In genomic region chr5:139394654-139395566, GRCh38 we compare ENCODE assay signal across 8 cellular contexts. TPM values are rescaled to one million over a fixed set of nuclear protein-coding genes. Genes with fewer than 3 reads are reported as not detected.
A peak's percentile ranks its signal among the peaks of the same experiment; 100 is the strongest.
DNase-seq lines count a peak whose midpoint lies in the region; ATAC-seq and TF ChIP-seq lines count a peak whose summit lies in the region.

TSS of gene PROB1 (minus strand) at chr5:139395104. CDS start at chr5:139395081, 23 bp downstream.

- WGBS in thymus: 83% methylated on average over 76 of the region's 76 CpGs

- peak within 1 kb of the TSS; percentile 97 for H3K27ac Mint-ChIP-seq in activated CD4-positive, alpha-beta T cell treated with anti-CD3 and anti-CD28 coated beads, Interleukin-2, amount 10 ng/mL, durations not matched to agents 24 days and 14 days

- intact Hi-C loops in activated CD4-positive, alpha-beta T cell treated with anti-CD3 and anti-CD28 coated beads, Interleukin-2, amount 10 ng/mL, durations not matched to agents 24 days and 14 days (cut with micrococcal nuclease): loop anchor here (5.0 kb wide), 1 partner anchor 743 kb away; no protein-coding TSS in a partner anchor
- intact Hi-C loops in lower lobe of right lung (cut with DNase I): no loop called here

- H3K9me3 Mint-ChIP-seq in activated CD4-positive, alpha-beta T cell treated with anti-CD3 and anti-CD28 coated beads, Interleukin-2, amount 10 ng/mL, durations not matched to agents 24 days and 14 days: no peaks in the 10 kb centered on the region

- H3K4me3 ChIP-seq in lower lobe of right lung: peak within 1 kb of the TSS; percentile 65
- peak within 1 kb of the TSS; percentile 79 for H3K4me3 ChIP-seq in thymus (ENCODE audit: low read length)

- H3K27me3 ChIP-seq in lower lobe of right lung (ENCODE audit: low read depth) (peaks cover 31% of the 10 kb centered on the region), thymus (ENCODE audit: control insufficient read depth, insufficient read depth) (no peaks in the 10 kb centered on the region)

- no peaks in the 10 kb centered on the region for H3K36me3 ChIP-seq in lower lobe of right lung
- H3K36me3 ChIP-seq in thymus (ENCODE audit: control insufficient read depth, insufficient read depth): no peaks in the 10 kb centered on the region

- no peak for TF ChIP-seq CTCF in lower lobe of right lung (IDR thresholded peaks at IDR 0.05)

- H3K27me3 Mint-ChIP-seq in activated CD4-positive, alpha-beta T cell treated with anti-CD3 and anti-CD28 coated beads, Interleukin-2, amount 10 ng/mL, durations not matched to agents 24 days and 14 days: no peaks in the 10 kb centered on the region

- H3K27ac ChIP-seq in caudate nucleus (ENCODE audit: low read depth, low read length): peak within 1 kb of the TSS; percentile 24
- peak within 1 kb of the TSS; percentile 11 for H3K27ac ChIP-seq in lower lobe of right lung
- H3K27ac ChIP-seq in thymus (ENCODE audit: low read depth): no peak within 1 kb of the TSS

- peak in 1 of 2 donors; percentile 5 for ATAC-seq in lower lobe of right lung
- no peak for ATAC-seq in GM21723 (IDR thresholded peaks at IDR 0.05; ENCODE audit: unreplicated experiment)

- peaks cover 35% of the 10 kb centered on the region for H3K4me1 ChIP-seq in lower lobe of right lung
- peaks cover 34% of the 10 kb centered on the region for H3K4me1 ChIP-seq in thymus (ENCODE audit: control insufficient read depth, insufficient read depth, low read length)

- H3K4me1 Mint-ChIP-seq in activated CD4-positive, alpha-beta T cell treated with anti-CD3 and anti-CD28 coated beads, Interleukin-2, amount 10 ng/mL, durations not matched to agents 24 days and 14 days: peaks cover 45% of the 10 kb centered on the region

- peak within 1 kb of the TSS; percentile 99 for H3K4me3 Mint-ChIP-seq in activated CD4-positive, alpha-beta T cell treated with anti-CD3 and anti-CD28 coated beads, Interleukin-2, amount 10 ng/mL, durations not matched to agents 24 days and 14 days

- H3K9me3 ChIP-seq in lower lobe of right lung (no peaks in the 10 kb centered on the region), thymus (ENCODE audit: control insufficient read depth) (no peaks in the 10 kb centered on the region)

- peaks cover 26% of the 10 kb centered on the region for H3K36me3 Mint-ChIP-seq in activated CD4-positive, alpha-beta T cell treated with anti-CD3 and anti-CD28 coated beads, Interleukin-2, amount 10 ng/mL, durations not matched to agents 24 days and 14 days (ENCODE audit: low read depth)

- no peak for DNase-seq in activated CD4-positive, alpha-beta T cell treated with anti-CD3 and anti-CD28 coated beads, Interleukin-2, amount 10 ng/mL, durations not matched to agents 24 days and 14 days
- no peak for DNase-seq in activated CD4-positive, alpha-beta T cell treated with anti-CD3 and anti-CD28 coated beads, Interleukin-2, amount 50 U/mL, for 1 hour
- no peak for DNase-seq in caudate nucleus (lab: John Stamatoyannopoulos, UW)
- DNase-seq in lower lobe of right lung: no peak
- no peak for DNase-seq in NCI-H1092 (lab: John Stamatoyannopoulos, UW)
- no peak for DNase-seq in NK-92 treated with Interleukin-12 subunit alpha and Interleukin-12 subunit beta, amount 100 ng/mL, for 24 hours (lab: John Stamatoyannopoulos, UW)

RNA-seq across cellular contexts. Expression of gene PROB1, which starts in this region (rescaled TPM):
- total RNA-seq in activated CD4-positive, alpha-beta T cell treated with anti-CD3 and anti-CD28 coated beads, Interleukin-2, amount 10 ng/mL, durations not matched to agents 24 days and 14 days: 8.4 and 9.2 TPM in 2 replicates
- 0.86 TPM for total RNA-seq in lower lobe of right lung
- 1.0 TPM for polyA plus RNA-seq in thymus
